ENCODE assay signal across 21 cellular contexts in the genomic region with DNA sequence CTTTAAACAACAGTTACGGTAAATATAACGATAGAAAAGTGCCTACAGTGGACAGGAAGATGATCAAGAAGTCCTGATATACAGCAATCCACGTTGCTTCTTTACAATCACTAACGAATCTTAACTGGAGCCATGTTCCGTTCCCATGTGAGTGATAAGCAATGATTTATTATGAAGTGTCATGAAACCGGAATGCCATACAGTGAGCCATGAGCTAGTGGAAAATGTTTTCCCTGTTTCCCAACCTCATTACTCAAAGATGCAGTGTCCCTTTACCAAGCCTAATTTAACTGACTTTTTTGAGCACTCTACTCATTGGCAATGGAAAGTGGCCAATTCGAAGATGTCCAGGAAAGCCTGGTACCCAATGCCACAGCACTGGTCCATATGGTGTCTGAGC.
"Had no signal": no experiment of that assay in that cellular context is flagged by ENCODE, and none has a peak within 500 bp of the region (broad histone marks: within the 10 kb centered on the region; RNA-seq: fewer than 3 reads in every experiment).

No MANE protein-coding gene starts in this region.

- H3K4me1 ChIP-seq: ascending aorta, prostate gland had no signal

- H3K9me3 ChIP-seq: ascending aorta, prostate gland had no signal

- H3K36me3 ChIP-seq: ascending aorta, neural progenitor cell, prostate gland, upper lobe of left lung had no signal

- FAIRE-seq: bronchial epithelial cell had no signal

- H3K27ac ChIP-seq: ascending aorta, prostate gland, skin epidermis, upper lobe of left lung had no signal

- H3K27ac Mint-ChIP-seq: activated CD4-positive, alpha-beta T cell treated with anti-CD3 and anti-CD28 coated beads, Interleukin-2, amount 10 ng/mL, durations not matched to agents 7 days and 5 days; activated naive CD4-positive, alpha-beta T cell treated with anti-CD3 and anti-CD28 coated beads for 36 hours; memory B cell; naive B cell; stimulated activated naive CD8-positive, alpha-beta T cell treated with anti-CD3 and anti-CD28 coated beads, Interleukin-15, amount 100 ng/mL, for 72 hours had no signal

- H3K4me3 ChIP-seq: ascending aorta, mucosa of descending colon, neural progenitor cell, prostate gland, skin epidermis, upper lobe of left lung had no signal

- ATAC-seq: activated CD4-positive, CD25-positive, alpha-beta regulatory T cell treated with anti-CD3 and anti-CD28 coated beads, Interleukin-2, amount 50 U/mL, for 24 hours; activated T-cell treated with anti-CD3 and anti-CD28 coated beads, Interleukin-2, amount 50 U/mL, for 4 hours; mucosa of descending colon; stimulated activated naive CD8-positive, alpha-beta T cell treated with anti-CD3 and anti-CD28 coated beads, Interleukin-15, amount 100 ng/mL, for 72 hours had no signal

- H3K27me3 Mint-ChIP-seq: activated CD4-positive, alpha-beta T cell treated with anti-CD3 and anti-CD28 coated beads, Interleukin-2, amount 10 ng/mL, durations not matched to agents 7 days and 5 days; stimulated activated naive CD8-positive, alpha-beta T cell treated with anti-CD3 and anti-CD28 coated beads, Interleukin-15, amount 100 ng/mL, for 72 hours had no signal

- H3K4me1 Mint-ChIP-seq: activated CD4-positive, alpha-beta T cell treated with anti-CD3 and anti-CD28 coated beads, Interleukin-2, amount 10 ng/mL, durations not matched to agents 7 days and 5 days; memory B cell; naive B cell; stimulated activated naive CD8-positive, alpha-beta T cell treated with anti-CD3 and anti-CD28 coated beads, Interleukin-15, amount 100 ng/mL, for 72 hours had no signal

- H3K4me3 Mint-ChIP-seq: activated CD4-positive, alpha-beta T cell treated with anti-CD3 and anti-CD28 coated beads, Interleukin-2, amount 10 ng/mL, durations not matched to agents 7 days and 5 days; activated naive CD4-positive, alpha-beta T cell treated with anti-CD3 and anti-CD28 coated beads for 36 hours; activated T-cell treated with anti-CD3 and anti-CD28 coated beads, Interleukin-2, amount 50 U/mL, for 4 hours; memory B cell; naive B cell; neural progenitor cell; stimulated activated naive CD8-positive, alpha-beta T cell treated with anti-CD3 and anti-CD28 coated beads, Interleukin-15, amount 100 ng/mL, for 72 hours had no signal

- DNase-seq: activated CD4-positive, alpha-beta T cell treated with anti-CD3 and anti-CD28 coated beads, Interleukin-2, amount 10 ng/mL, durations not matched to agents 7 days and 5 days; activated CD8-positive, alpha-beta memory T cell treated with anti-CD3 and anti-CD28 coated beads, Interleukin-2, amount 50 U/mL, for 4 hours; activated naive CD4-positive, alpha-beta T cell treated with anti-CD3 and anti-CD28 coated beads for 36 hours; activated T-cell treated with anti-CD3 and anti-CD28 coated beads, Interleukin-2, amount 50 U/mL, for 4 hours; effector CD4-positive, alpha-beta T cell; foreskin melanocyte; head of caudate nucleus; mucosa of descending colon; naive B cell; stimulated activated CD4-positive, alpha-beta T cell treated with anti-CD3 and anti-CD28 coated beads, Interleukin-4, amount 100 ng/mL, for 1 hour; stimulated activated naive CD8-positive, alpha-beta T cell treated with anti-CD3 and anti-CD28 coated beads, Interleukin-15, amount 100 ng/mL, for 72 hours; T-helper 1 cell; T1000; upper lobe of left lung had no signal

- H3K27me3 ChIP-seq: ascending aorta, neural progenitor cell, upper lobe of left lung had no signal
